ENCODE assay signal across 20 cellular contexts in the genomic region with DNA sequence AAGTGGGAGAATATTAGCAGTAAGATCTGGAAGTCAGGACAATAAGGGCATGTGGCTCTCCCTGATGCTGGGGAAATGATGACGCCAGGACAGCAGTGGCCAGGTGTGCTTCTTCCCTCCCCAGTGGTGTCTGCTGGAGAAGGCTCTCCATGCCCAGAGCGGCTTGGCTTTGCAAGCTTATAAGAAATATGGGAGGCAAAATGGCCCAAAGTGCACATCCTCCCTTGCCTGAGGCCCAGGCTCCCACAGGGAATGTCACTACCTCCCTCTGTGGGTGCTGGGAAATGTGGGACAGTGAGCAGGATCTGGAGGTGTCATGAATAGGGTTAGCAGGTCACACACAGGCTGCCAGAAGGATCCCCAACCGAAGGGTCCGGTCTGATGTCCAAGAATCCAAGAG. TPM values are rescaled to one million over a fixed set of nuclear protein-coding genes. Genes with fewer than 3 reads are reported as not detected.
DNase-seq lines count a peak whose midpoint lies in the region; ATAC-seq and TF ChIP-seq lines count a peak whose summit lies in the region.
"Had no signal": no experiment of that assay in that cellular context is flagged by ENCODE, and none has a peak within 500 bp of the region (broad histone marks: within the 10 kb centered on the region; RNA-seq: fewer than 3 reads in every experiment).

No MANE protein-coding gene starts in this region.

- H2BK12ac ChIP-seq in trophoblast cell (ENCODE audit: low read length): peak overlapping the region; percentile 37

- no peak overlapping the region for H3K9ac ChIP-seq in trophoblast cell (ENCODE audit: low read length)
- H3K9ac ChIP-seq: BLaER1 had no signal

- H3K27me3 ChIP-seq in lung (ENCODE audit: control insufficient read depth, insufficient read depth) (no peaks in the 10 kb centered on the region), trophoblast cell (ENCODE audit: insufficient read depth, low read length) (no peaks in the 10 kb centered on the region)
- H3K27me3 ChIP-seq: BLaER1 had no signal

- no peak overlapping the region for H2AFZ ChIP-seq in trophoblast cell (ENCODE audit: insufficient read depth, low read length, poor library complexity)

- peaks cover 4 to 13% of the 10 kb centered on the region in 2 donors for H3K4me1 ChIP-seq in lung (ENCODE audit: control insufficient read depth in 2 of 2, insufficient read depth in 2 of 2, low read length in 2 of 2)
- peaks cover 49 to 53% of the 10 kb centered on the region in 2 experiments for H3K4me1 ChIP-seq in trophoblast cell (ENCODE audit: control insufficient read depth in 1 of 2, insufficient read depth in 2 of 2, low read length in 2 of 2)
- H3K4me1 ChIP-seq: BLaER1, HAP-1 had no signal

- H2BK120ac ChIP-seq in trophoblast cell (ENCODE audit: insufficient read depth, low read length, poor library complexity): peak overlapping the region; percentile 69

- peak overlapping the region; percentile 46 for H3K14ac ChIP-seq in trophoblast cell (ENCODE audit: low read length)

- peak; percentile 35 for DNase-seq in activated CD8-positive, alpha-beta memory T cell treated with anti-CD3 and anti-CD28 coated beads for 24 hours
- no peak for DNase-seq in activated CD8-positive, alpha-beta memory T cell treated with anti-CD3 and anti-CD28 coated beads, Interleukin-2, amount 50 U/mL, for 48 hours
- no peak for DNase-seq in RWPE1 (ENCODE audit: low spot score)
- DNase-seq in lung (ENCODE audit: low spot score): peak; percentile 11
- DNase-seq in trophoblast cell: peak in 1 of 2 donors; percentile 56
- DNase-seq in NCI-H2029 (lab: John Stamatoyannopoulos, UW): no peak
- DNase-seq: AML-193; Calu3; CD8-positive, alpha-beta memory T cell; DMS153; DMS79 treated with DMSO at 0.1 percent for 48 hours; EL; GOT3; HFFc6 had no signal

- no peak overlapping the region for H3K4ac ChIP-seq in trophoblast cell (ENCODE audit: low read depth, low read length)

- WGBS in lung, 2 donors: 97% methylated on average over 4 of the region's 4 CpGs
- WGBS in trophoblast cell (ENCODE audit: extremely low coverage, insufficient coverage, insufficient read length): no CpG with 5 or more reads among the region's 4 CpGs

- H3K36me3 ChIP-seq in lung (ENCODE audit: control insufficient read depth in 2 of 2, insufficient read depth in 2 of 2, low read length in 2 of 2) (no peaks in the 10 kb centered on the region), trophoblast cell (ENCODE audit: control insufficient read depth in 1 of 2, insufficient read depth in 2 of 2, low read length in 2 of 2) (no peaks in the 10 kb centered on the region)
- H3K36me3 ChIP-seq: BLaER1, HAP-1 had no signal

- no peak overlapping the region for H3K4me2 ChIP-seq in trophoblast cell (ENCODE audit: low read length)
- H3K4me2 ChIP-seq: BLaER1 had no signal

- ATAC-seq in lung (ENCODE audit: insufficient read depth, low FRiP score): no peak
- ATAC-seq in HG02852 (IDR thresholded peaks at IDR 0.05; ENCODE audit: unreplicated experiment): no peak
- no peak for ATAC-seq in GM18870 (IDR thresholded peaks at IDR 0.05; ENCODE audit: unreplicated experiment)

- 0 out of 2 replicates have a peak overlapping the region, but pooled peaks have one; percentile 1 for H3K27ac ChIP-seq in RWPE1
- no peak overlapping the region for H3K27ac ChIP-seq in lung (ENCODE audit: low read depth in 1 of 2, low read length in 1 of 2)
- H3K27ac ChIP-seq in trophoblast cell (ENCODE audit: low read depth, low read length): peak overlapping the region; percentile 30
- H3K27ac ChIP-seq: 22Rv1, BLaER1 had no signal

- peak overlapping the region; percentile 39 for H2BK5ac ChIP-seq in trophoblast cell (ENCODE audit: low read depth, low read length, poor library complexity)

- no peak overlapping the region for H3K23ac ChIP-seq in trophoblast cell (ENCODE audit: low read length)

- H2AK5ac ChIP-seq in trophoblast cell (ENCODE audit: low read length): peak overlapping the region; percentile 11

- H4K91ac ChIP-seq in trophoblast cell (ENCODE audit: low read depth, low read length): peak overlapping the region; percentile 69

- TF ChIP-seq CTCF in RWPE1 (conservative IDR thresholded peaks at IDR 0.05; ENCODE audit: low read depth) (no peak), lung (IDR thresholded peaks at IDR 0.05; ENCODE audit: control extremely low read depth, extremely low read depth) (no peak)

- CTCF ChIA-PET in RWPE1 (lab: Yijun Ruan, JAX): interaction anchor here (0.7 kb wide), 1 partner anchor 89 kb away, joined by 3 read pairs; no protein-coding TSS in a partner anchor

- H3K9me3 ChIP-seq in lung (ENCODE audit: control insufficient read depth in 2 of 2, insufficient read depth in 1 of 2, low read length in 1 of 2) (no peaks in the 10 kb centered on the region), trophoblast cell (ENCODE audit: insufficient read depth, low read depth, low read length) (peaks cover 2% of the 10 kb centered on the region)
- H3K9me3 ChIP-seq: BLaER1, HAP-1 had no signal

- H3K4me3 ChIP-seq in lung: no peak overlapping the region
- no peak overlapping the region for H3K4me3 ChIP-seq in trophoblast cell (ENCODE audit: low read depth, low read length)
- H3K4me3 ChIP-seq: BLaER1, HAP-1 had no signal

- H3K79me2 ChIP-seq in trophoblast cell (ENCODE audit: control insufficient read depth, insufficient read depth, low read length, poor library complexity): peaks cover 14% of the 10 kb centered on the region

- H3K18ac ChIP-seq in trophoblast cell (ENCODE audit: low read length): peak overlapping the region; percentile 12

- H4K12ac ChIP-seq in trophoblast cell (ENCODE audit: low read depth, low read length): no peak overlapping the region

- POLR2A ChIA-PET in RWPE1 (lab: Yijun Ruan, JAX; ENCODE audit: low non-redundant PET): no interaction called here

- peak overlapping the region; percentile 42 for H4K8ac ChIP-seq in trophoblast cell (ENCODE audit: low read depth, low read length)

- H3K79me1 ChIP-seq in trophoblast cell (ENCODE audit: low read length): peaks cover 51% of the 10 kb centered on the region

RNA-seq across cellular contexts. Expression of gene ZNF488, which starts 17.1 kb away (rescaled TPM):
- total RNA-seq in lung: under 1 TPM; 0.37 to 0.64 TPM
- polyA plus RNA-seq in lung: under 1 TPM; 0.15 to 0.47 TPM
- 34.5 and 39.7 TPM in 2 replicates for polyA plus RNA-seq in trophoblast cell (2013)
- polyA plus RNA-seq: CD8-positive, alpha-beta memory T cell; IgD-negative memory B cell had no signal

RNA-seq across cellular contexts. Expression of gene RBP3, which starts 53.0 kb away (rescaled TPM):
- not detected for total RNA-seq in lung
- under 1 TPM in 1 of 2 donors, not detected in 1; 0.01 TPM for polyA plus RNA-seq in lung
- polyA plus RNA-seq in trophoblast cell (2013): not detected in 2 replicates
- total RNA-seq: Calu3; CD8-positive, alpha-beta memory T cell; HFFc6 had no signal
- polyA plus RNA-seq: CD8-positive, alpha-beta memory T cell; IgD-negative memory B cell had no signal

Comparison
In these comparisons a context has a peak if more than half of its experiments do, and no peak if none do; other contexts are left out.
1. DNase-seq: peak in activated CD8-positive, alpha-beta memory T cell treated with anti-CD3 and anti-CD28 coated beads for 24 hours (single experiment) and lung (single experiment); none in activated CD8-positive, alpha-beta memory T cell treated with anti-CD3 and anti-CD28 coated beads, Interleukin-2, amount 50 U/mL, for 48 hours (single experiment), RWPE1 (single experiment) and NCI-H2029 (single experiment).
2. H3K27ac ChIP-seq: peak in RWPE1 (single experiment) and trophoblast cell (single experiment); none in lung (0 of 2).